In genomic region chr19:7478173-7478842, GRCh38 we compare ENCODE assay signal across 1 cellular context.
TF ChIP-seq lines count a peak whose summit lies in the region.

No MANE protein-coding gene starts in this region.

TF ChIP-seq in H1, 55 proteins besides CTCF, POLR2A, EP300 and RAD21:
- TF ChIP-seq POLR2AphosphoS5 (IDR thresholded peaks at IDR 0.05; ENCODE audit: low read depth, low read length) (0 out of 2 replicates have a peak, but pooled peaks have one; percentile 48), CREB1 (IDR thresholded peaks at IDR 0.05) (no peak), SUZ12 (IDR thresholded peaks at IDR 0.05; ENCODE audit: low read length) (no peak), JUND (IDR thresholded peaks at IDR 0.05; ENCODE audit: low read length) (no peak), SRF (IDR thresholded peaks at IDR 0.05; ENCODE audit: low read depth, low read length) (no peak), RBBP5 (IDR thresholded peaks at IDR 0.05; ENCODE audit: borderline replicate concordance, low read depth, low read length) (no peak), FOSL1 (IDR thresholded peaks at IDR 0.05; ENCODE audit: insufficient read depth, low read depth, low read length) (no peak)
